Comparison of ENCODE assay signal across 11 cellular contexts in genomic region chr12:92028039-92028709, GRCh38.
DNase-seq lines count a peak whose midpoint lies in the region; ATAC-seq, FAIRE-seq and TF ChIP-seq lines count a peak whose summit lies in the region.
"Had no signal": no experiment of that assay in that cellular context is flagged by ENCODE, and none has a peak within 500 bp of the region (broad histone marks: within the 10 kb centered on the region; RNA-seq: fewer than 3 reads in every experiment).

No MANE protein-coding gene starts in this region.

- no peaks in the 10 kb centered on the region for H3K27me3 Mint-ChIP-seq in activated CD4-positive, alpha-beta T cell treated with anti-CD3 and anti-CD28 coated beads for 36 hours

- H3K4me1 ChIP-seq in fibroblast of lung (ENCODE audit: control insufficient read depth, extremely low read depth, insufficient read depth, low read length) = no peaks in the 10 kb centered on the region
- peaks cover 43% of the 10 kb centered on the region for H3K4me1 ChIP-seq in suprapubic skin
- H3K4me1 ChIP-seq in kidney (ENCODE audit: control insufficient read depth in 1 of 2, insufficient read depth in 1 of 2, low read depth in 1 of 2, low read length in 2 of 2) = no peaks in the 10 kb centered on the region
- H3K4me1 ChIP-seq: neural progenitor cell had no signal

- H3K79me2 ChIP-seq in fibroblast of lung (ENCODE audit: control insufficient read depth, insufficient read depth, low read length) = no peaks in the 10 kb centered on the region

- WGBS in suprapubic skin = 41% methylated on average over 3 of the region's 3 CpGs

- no peak for TF ChIP-seq POLR2A in suprapubic skin (IDR thresholded peaks at IDR 0.05)

- H3K36me3 ChIP-seq in SK-N-MC (ENCODE audit: insufficient read depth, low read length) (no peaks in the 10 kb centered on the region), fibroblast of lung (ENCODE audit: control insufficient read depth, insufficient read depth, low read length) (no peaks in the 10 kb centered on the region), suprapubic skin (no peaks in the 10 kb centered on the region), kidney (ENCODE audit: control insufficient read depth in 1 of 2, insufficient read depth in 2 of 2, low read length in 2 of 2) (no peaks in the 10 kb centered on the region)
- H3K36me3 ChIP-seq: neural progenitor cell had no signal

- POLR2A ChIA-PET in activated CD4-positive, alpha-beta T cell treated with anti-CD3 and anti-CD28 coated beads for 36 hours (lab: Charles Lee) = no interaction called here

- H3K9me3 ChIP-seq in SK-N-MC (ENCODE audit: low read depth, low read length) = no peaks in the 10 kb centered on the region
- H3K9me3 ChIP-seq in fibroblast of lung (ENCODE audit: control insufficient read depth, insufficient read depth, low read depth, low read length) = no peaks in the 10 kb centered on the region
- H3K9me3 ChIP-seq in suprapubic skin = no peaks in the 10 kb centered on the region
- H3K9me3 ChIP-seq in kidney (ENCODE audit: control insufficient read depth in 1 of 2, low read length in 2 of 2) = no peaks in the 10 kb centered on the region

- no peak for TF ChIP-seq CTCF in fibroblast of lung (conservative IDR thresholded peaks at IDR 0.05 in 1 of 2, IDR thresholded peaks at IDR 0.05 in 1 of 2; ENCODE audit: low read depth in 1 of 2, low read length in 2 of 2)
- TF ChIP-seq CTCF in suprapubic skin (IDR thresholded peaks at IDR 0.05) = no peak
- TF ChIP-seq CTCF in kidney (IDR thresholded peaks at IDR 0.05; ENCODE audit: borderline replicate concordance, extremely low read depth, insufficient read depth) = no peak

- FAIRE-seq in kidney (lab: Jason Lieb, UNC) = no peak

- intact Hi-C loops in activated CD4-positive, alpha-beta T cell treated with anti-CD3 and anti-CD28 coated beads for 36 hours (cut with DNase I, micrococcal nuclease) = no loop called here
- intact Hi-C loops in kidney (cut with DNase I) = no loop called here

- H4K20me1 ChIP-seq in fibroblast of lung (ENCODE audit: control insufficient read depth, extremely low read depth, insufficient read depth, low read length) = no peaks in the 10 kb centered on the region

- no peak overlapping the region for H3K4me3 ChIP-seq in SK-N-MC
- no peak overlapping the region for H3K4me3 ChIP-seq in fibroblast of lung (replicated peaks in 1 of 4; ENCODE audit: control extremely low read depth in 1 of 4, insufficient read depth in 1 of 4, low read depth in 3 of 4, low read length in 4 of 4)
- no peak overlapping the region for H3K4me3 ChIP-seq in suprapubic skin
- H3K4me3 ChIP-seq in kidney (ENCODE audit: low read length in 2 of 2) = no peak overlapping the region
- H3K4me3 ChIP-seq: neural progenitor cell had no signal

- H3K4me2 ChIP-seq in fibroblast of lung (ENCODE audit: extremely low read depth, insufficient read depth, low read length) = no peak overlapping the region
- H3K4me2 ChIP-seq: neural progenitor cell had no signal

- no peak for ATAC-seq in activated CD4-positive, alpha-beta T cell treated with anti-CD3 and anti-CD28 coated beads for 36 hours
- ATAC-seq in HG02759 (IDR thresholded peaks at IDR 0.05; ENCODE audit: unreplicated experiment) (no peak), GM21825 (IDR thresholded peaks at IDR 0.05; ENCODE audit: unreplicated experiment) (no peak)

- no peak overlapping the region for H3K9ac ChIP-seq in SK-N-MC (ENCODE audit: insufficient read length)
- H3K9ac ChIP-seq in fibroblast of lung (ENCODE audit: insufficient read depth, low read length) = no peak overlapping the region
- no peak overlapping the region for H3K9ac ChIP-seq in kidney (ENCODE audit: low read length in 2 of 2)
- H3K9ac ChIP-seq: neural progenitor cell had no signal

- CTCF ChIA-PET in activated CD4-positive, alpha-beta T cell treated with anti-CD3 and anti-CD28 coated beads for 36 hours (lab: Charles Lee) = interaction anchor here (0.7 to 1.5 kb wide), 4 partner anchors 11 to 217 kb away, joined by 3 read pairs; no protein-coding TSS in a partner anchor

- peaks cover 18% of the 10 kb centered on the region for H3K36me3 Mint-ChIP-seq in activated CD4-positive, alpha-beta T cell treated with anti-CD3 and anti-CD28 coated beads for 36 hours (ENCODE audit: low read depth)
- H3K36me3 Mint-ChIP-seq: neural progenitor cell had no signal

- H3K27me3 ChIP-seq in fibroblast of lung (ENCODE audit: control insufficient read depth, insufficient read depth, low read length) = no peaks in the 10 kb centered on the region
- no peaks in the 10 kb centered on the region for H3K27me3 ChIP-seq in suprapubic skin
- H3K27me3 ChIP-seq: neural progenitor cell had no signal

- H3K4me1 Mint-ChIP-seq in activated CD4-positive, alpha-beta T cell treated with anti-CD3 and anti-CD28 coated beads for 36 hours = peaks cover 65% of the 10 kb centered on the region

- DNase-seq in activated CD4-positive, alpha-beta T cell treated with anti-CD3 and anti-CD28 coated beads for 36 hours = no peak
- DNase-seq in activated CD4-positive, alpha-beta T cell treated with anti-CD3 and anti-CD28 coated beads for 1 hour = no peak
- DNase-seq in SK-N-MC (ENCODE audit: low read depth, low spot score) (no peak), fibroblast of lung (ENCODE audit: low read depth in 2 of 2) (peak; percentile 70 to 74), suprapubic skin (ENCODE audit: low spot score in 2 of 2) (no peak), kidney (no peak)
- DNase-seq: effector CD8-positive, alpha-beta T cell; stimulated activated naive CD4-positive, alpha-beta T cell had no signal

- peak overlapping the region; percentile 40; the same call in 1 of the 2 replicates for H3K27ac ChIP-seq in SK-N-MC
- H3K27ac ChIP-seq in fibroblast of lung (ENCODE audit: insufficient read depth, low read length) = no peak overlapping the region
- H3K27ac ChIP-seq in suprapubic skin = peak overlapping the region; percentile 55
- H3K27ac ChIP-seq in kidney (ENCODE audit: low read depth in 2 of 2, low read length in 2 of 2) = no peak overlapping the region
- H3K27ac ChIP-seq: neural progenitor cell had no signal

- no peak overlapping the region for H3K4me3 Mint-ChIP-seq in activated CD4-positive, alpha-beta T cell treated with anti-CD3 and anti-CD28 coated beads for 36 hours
- H3K4me3 Mint-ChIP-seq: neural progenitor cell had no signal

- H2AFZ ChIP-seq in fibroblast of lung (ENCODE audit: low read length) = no peak overlapping the region
- H2AFZ ChIP-seq: neural progenitor cell had no signal

- peaks cover 5% of the 10 kb centered on the region for H3K9me3 Mint-ChIP-seq in activated CD4-positive, alpha-beta T cell treated with anti-CD3 and anti-CD28 coated beads for 36 hours (ENCODE audit: low read depth)
- H3K9me3 Mint-ChIP-seq: neural progenitor cell had no signal

- TF ChIP-seq EP300 in suprapubic skin (IDR thresholded peaks at IDR 0.05) = no peak

- peak overlapping the region; percentile 81 for H3K27ac Mint-ChIP-seq in activated CD4-positive, alpha-beta T cell treated with anti-CD3 and anti-CD28 coated beads for 36 hours
- H3K27ac Mint-ChIP-seq: neural progenitor cell had no signal

Comparison
In these comparisons a context has a peak if more than half of its experiments do, and no peak if none do; other contexts are left out.
1. DNase-seq: peak in fibroblast of lung (2 of 2); none in activated CD4-positive, alpha-beta T cell treated with anti-CD3 and anti-CD28 coated beads for 36 hours (single experiment), activated CD4-positive, alpha-beta T cell treated with anti-CD3 and anti-CD28 coated beads for 1 hour (single experiment), SK-N-MC (single experiment), suprapubic skin (0 of 2) and kidney (single experiment).
2. H3K27ac ChIP-seq: peak in SK-N-MC (single experiment) and suprapubic skin (single experiment); none in fibroblast of lung (single experiment) and kidney (0 of 2).